33 cellular contexts compared by ENCODE assay signal in genomic region chr7:151424799-151425198, GRCh38. TPM values are rescaled to one million over a fixed set of nuclear protein-coding genes. Genes with fewer than 3 reads are reported as not detected.
DNase-seq lines count a peak whose midpoint lies in the region; ATAC-seq and TF ChIP-seq lines count a peak whose summit lies in the region.
"Had no signal": no experiment of that assay in that cellular context is flagged by ENCODE, and none has a peak within 500 bp of the region (broad histone marks: within the 10 kb centered on the region; RNA-seq: fewer than 3 reads in every experiment).

No MANE protein-coding gene starts in this region.

- peaks cover 26% of the 10 kb centered on the region for H3K4me1 Mint-ChIP-seq in WTC11

- no peaks in the 10 kb centered on the region for H3K36me3 ChIP-seq in adipocyte (ENCODE audit: control insufficient read depth, insufficient read depth, low read length, severe bottlenecking)
- H3K36me3 ChIP-seq: BLaER1, cardiac muscle cell, heart left ventricle, upper lobe of left lung had no signal

- no peak for TF ChIP-seq CTCF in AG04450 (IDR thresholded peaks at IDR 0.05; ENCODE audit: low read depth, low read length)
- TF ChIP-seq CTCF in fibroblast of mammary gland (conservative IDR thresholded peaks at IDR 0.05; ENCODE audit: control insufficient read depth, insufficient read depth, low read depth, low read length), result no peak
- no peak for TF ChIP-seq CTCF in WTC11 (IDR thresholded peaks at IDR 0.05)

- POLR2A ChIA-PET in AG04450 (lab: Yijun Ruan, JAX) (no interaction called here), WTC11 (lab: Charles Lee) (no interaction called here)

- intact Hi-C loops in posterior vena cava (cut with DNase I), result no loop called here

- no peak overlapping the region for H3K4me3 Mint-ChIP-seq in WTC11
- H3K4me3 Mint-ChIP-seq: activated CD4-positive, alpha-beta T cell treated with anti-CD3 and anti-CD28 coated beads for 36 hours; activated CD8-positive, alpha-beta T cell treated with anti-CD3 and anti-CD28 coated beads, Interleukin-2, amount 10 ng/mL, durations not matched to agents 7 days and 5 days; activated naive CD4-positive, alpha-beta T cell treated with anti-CD3 and anti-CD28 coated beads, Interleukin-2, amount 50 U/mL, for 24 hours; naive thymus-derived CD4-positive, alpha-beta T cell; stimulated activated memory B cell treated with anti-CD40 and anti-IgM and Interleukin-4, amounts not matched to agents 10 μg/mL and 1 μg/mL and 100 μg/mL, for 72 hours had no signal

- CTCF ChIA-PET in AG04450 (lab: Charles Lee) (interaction anchor here (0.7 kb wide), 1 partner anchor 56 kb away, joined by 3 read pairs; no protein-coding TSS in a partner anchor), WTC11 (lab: Charles Lee) (no interaction called here)

- no peak for ATAC-seq in WTC11
- ATAC-seq: activated CD4-positive, alpha-beta T cell treated with anti-CD3 and anti-CD28 coated beads for 36 hours; activated CD8-positive, alpha-beta T cell treated with anti-CD3 and anti-CD28 coated beads, Interleukin-2, amount 10 ng/mL, durations not matched to agents 7 days and 5 days; heart left ventricle; naive thymus-derived CD4-positive, alpha-beta T cell; stimulated activated memory B cell treated with anti-CD40 and anti-IgM and Interleukin-4, amounts not matched to agents 10 μg/mL and 1 μg/mL and 100 μg/mL, for 72 hours had no signal

- H3K4me1 ChIP-seq in adipocyte (ENCODE audit: control insufficient read depth, insufficient read depth, low read length), result peaks cover 56% of the 10 kb centered on the region

- peaks cover 32% of the 10 kb centered on the region for H3K9me3 Mint-ChIP-seq in WTC11
- H3K9me3 Mint-ChIP-seq: activated naive CD4-positive, alpha-beta T cell treated with anti-CD3 and anti-CD28 coated beads, Interleukin-2, amount 50 U/mL, for 24 hours had no signal

- H3K27me3 ChIP-seq in AG04450 (ENCODE audit: control insufficient read depth, insufficient read depth, low read length), result peaks cover 12% of the 10 kb centered on the region
- no peaks in the 10 kb centered on the region for H3K27me3 ChIP-seq in adipocyte (replicated peaks; ENCODE audit: control insufficient read depth, insufficient read depth, low read length)
- H3K27me3 ChIP-seq: BLaER1, cardiac muscle cell, upper lobe of left lung had no signal

- H3K9me3 ChIP-seq in AG04450 (ENCODE audit: control insufficient read depth, insufficient read depth, low read length) (peaks cover 19% of the 10 kb centered on the region), adipocyte (ENCODE audit: control insufficient read depth, low read length) (peaks cover 21% of the 10 kb centered on the region)

- no peak for DNase-seq in AG04450 (ENCODE audit: low read depth, low spot score)
- DNase-seq in adipocyte (ENCODE audit: low read depth), result peak; percentile 40
- peak; percentile 28 for DNase-seq in fibroblast of mammary gland (ENCODE audit: low read depth)
- peak; percentile 38 for DNase-seq in posterior vena cava (ENCODE audit: low spot score)
- DNase-seq in activated CD4-positive, CD25-positive, alpha-beta regulatory T cell (lab: John Stamatoyannopoulos, UW), result no peak
- DNase-seq in WTC11 (ENCODE audit: low spot score), result no peak
- no peak for DNase-seq in MV-4-11 (lab: John Stamatoyannopoulos, UW)
- DNase-seq in DMS153 (lab: John Stamatoyannopoulos, UW), result no peak
- DNase-seq: activated CD4-positive, alpha-beta T cell treated with anti-CD3 and anti-CD28 coated beads for 36 hours; activated CD8-positive, alpha-beta T cell treated with anti-CD3 and anti-CD28 coated beads, Interleukin-2, amount 10 ng/mL, durations not matched to agents 7 days and 5 days; activated T-cell treated with anti-CD3 and anti-CD28 coated beads for 4 hours; COR-L47; DMS53; effector CD8-positive, alpha-beta T cell; foreskin melanocyte; heart left ventricle; kidney glomerular epithelial cell; naive thymus-derived CD4-positive, alpha-beta T cell; NCI-H1092 treated with DMSO at 0.1 percent for 48 hours; NCI-H1694 treated with DMSO at 0.1 percent for 48 hours; NCI-H82; occipital lobe; SIG-M5; upper lobe of left lung had no signal

- H3K27ac Mint-ChIP-seq in WTC11, result no peak overlapping the region
- H3K27ac Mint-ChIP-seq: activated CD4-positive, alpha-beta T cell treated with anti-CD3 and anti-CD28 coated beads for 36 hours; activated CD8-positive, alpha-beta T cell treated with anti-CD3 and anti-CD28 coated beads, Interleukin-2, amount 10 ng/mL, durations not matched to agents 7 days and 5 days; activated naive CD4-positive, alpha-beta T cell treated with anti-CD3 and anti-CD28 coated beads, Interleukin-2, amount 50 U/mL, for 24 hours; activated T-helper 2 cell treated with anti-CD3 and anti-CD28 coated beads, Interferon-gamma antibody, Interleukin-2, Interleukin-4, amounts not matched to agents 10 μg/mL and 5 μg/mL and 100 μg/mL, durations not matched to agents 14 hours and 24 hours and 36 hours; naive thymus-derived CD4-positive, alpha-beta T cell; stimulated activated memory B cell treated with anti-CD40 and anti-IgM and Interleukin-4, amounts not matched to agents 10 μg/mL and 1 μg/mL and 100 μg/mL, for 72 hours had no signal

- peak overlapping the region; percentile 91 for H3K27ac ChIP-seq in AG04450 (ENCODE audit: low read depth, low read length)
- H3K27ac ChIP-seq: BLaER1, cardiac muscle cell had no signal

- H3K36me3 Mint-ChIP-seq in WTC11, result peaks cover 16% of the 10 kb centered on the region
- H3K36me3 Mint-ChIP-seq: activated naive CD4-positive, alpha-beta T cell treated with anti-CD3 and anti-CD28 coated beads, Interleukin-2, amount 50 U/mL, for 24 hours; stimulated activated memory B cell treated with anti-CD40 and anti-IgM and Interleukin-4, amounts not matched to agents 10 μg/mL and 1 μg/mL and 100 μg/mL, for 72 hours had no signal

- H3K4me3 ChIP-seq in AG04450 (ENCODE audit: low read depth, low read length) (no peak overlapping the region), adipocyte (ENCODE audit: low read length) (no peak overlapping the region), fibroblast of mammary gland (ENCODE audit: control insufficient read depth, low read depth, low read length) (no peak overlapping the region)
- H3K4me3 ChIP-seq: BLaER1, cardiac muscle cell, coronary artery, heart left ventricle, upper lobe of left lung had no signal

- no peak overlapping the region for H3K9ac ChIP-seq in adipocyte (ENCODE audit: low read length)
- H3K9ac ChIP-seq: BLaER1 had no signal

- peaks cover 30% of the 10 kb centered on the region for H3K27me3 Mint-ChIP-seq in WTC11 (ENCODE audit: low read depth)
- H3K27me3 Mint-ChIP-seq: activated CD4-positive, alpha-beta T cell treated with anti-CD3 and anti-CD28 coated beads for 36 hours; activated naive CD4-positive, alpha-beta T cell treated with anti-CD3 and anti-CD28 coated beads, Interleukin-2, amount 50 U/mL, for 24 hours had no signal

TF ChIP-seq in WTC11, 78 proteins besides CTCF, POLR2A, EP300 and RAD21 (continues in another document):
- no peak for TF ChIP-seq ZNF263 (CRISPR knock-in tag; IDR thresholded peaks at IDR 0.05; ENCODE audit: low read depth)
- no peak for TF ChIP-seq AFF4 (CRISPR knock-in tag; IDR thresholded peaks at IDR 0.05; ENCODE audit: borderline replicate concordance)
- no peak for TF ChIP-seq CREB1 (CRISPR knock-in tag; IDR thresholded peaks at IDR 0.05)
- no peak for TF ChIP-seq CDX4 (CRISPR knock-in tag; IDR thresholded peaks at IDR 0.05; ENCODE audit: borderline replicate concordance)
- TF ChIP-seq MYBL2 (CRISPR knock-in tag; IDR thresholded peaks at IDR 0.05), result no peak

RNA-seq across cellular contexts. Expression of gene WDR86, which starts 15.0 kb away (rescaled TPM):
- polyA plus RNA-seq in AG04450 (2011; rRNA removed), result 0.15 and 0.17 TPM in 2 replicates
- polyA minus RNA-seq in AG04450 (2011; rRNA and poly(A)+ RNA removed), result 0.65 and 0.83 TPM in 2 replicates
- 1 to 10 TPM; 4.1 to 6.2 TPM for total RNA-seq in posterior vena cava
- 24.4 to 32.4 TPM (median 30.7 TPM) in 3 replicates for total RNA-seq in WTC11 (2021)
- total RNA-seq: activated CD4-positive, alpha-beta T cell treated with anti-CD3 and anti-CD28 coated beads for 36 hours; activated T-helper 2 cell treated with anti-CD3 and anti-CD28 coated beads, Interferon-gamma antibody, Interleukin-2, Interleukin-4, amounts not matched to agents 10 μg/mL and 5 μg/mL and 100 μg/mL, durations not matched to agents 14 hours and 24 hours and 36 hours; T-helper 2 cell treated with Interferon-gamma antibody and Interleukin-4, amounts not matched to agents 100 ng/mL and 5 ng/mL, for 36 hours had no signal
- polyA plus RNA-seq: heart left ventricle had no signal

RNA-seq across cellular contexts. Expression of gene CRYGN, which starts 15.1 kb away (rescaled TPM):
- not detected in 2 replicates for polyA plus RNA-seq in AG04450 (2011; rRNA removed)
- polyA minus RNA-seq in AG04450 (2011; rRNA and poly(A)+ RNA removed), result not detected in 2 replicates
- total RNA-seq in posterior vena cava, result 1 to 10 TPM in 1 of 2 donors, under 1 TPM in 1; 0.42 to 1.1 TPM
- 1.0 to 1.6 TPM (median 1.5 TPM) in 3 replicates for total RNA-seq in WTC11 (2021)
- total RNA-seq: activated T-helper 2 cell treated with anti-CD3 and anti-CD28 coated beads, Interferon-gamma antibody, Interleukin-2, Interleukin-4, amounts not matched to agents 10 μg/mL and 5 μg/mL and 100 μg/mL, durations not matched to agents 14 hours and 24 hours and 36 hours; epithelial cell of proximal tubule; lower leg skin; occipital lobe; T-helper 2 cell treated with Interferon-gamma antibody and Interleukin-4, amounts not matched to agents 100 ng/mL and 5 ng/mL, for 36 hours had no signal

Comparison
In these comparisons a context has a peak if more than half of its experiments do, and no peak if none do; other contexts are left out.
1. DNase-seq: peak in adipocyte (single experiment), fibroblast of mammary gland (single experiment) and posterior vena cava (single experiment); none in AG04450 (single experiment), activated CD4-positive, CD25-positive, alpha-beta regulatory T cell (0 of 4), WTC11 (single experiment), MV-4-11 (single experiment) and DMS153 (single experiment).